In the genomic region with DNA sequence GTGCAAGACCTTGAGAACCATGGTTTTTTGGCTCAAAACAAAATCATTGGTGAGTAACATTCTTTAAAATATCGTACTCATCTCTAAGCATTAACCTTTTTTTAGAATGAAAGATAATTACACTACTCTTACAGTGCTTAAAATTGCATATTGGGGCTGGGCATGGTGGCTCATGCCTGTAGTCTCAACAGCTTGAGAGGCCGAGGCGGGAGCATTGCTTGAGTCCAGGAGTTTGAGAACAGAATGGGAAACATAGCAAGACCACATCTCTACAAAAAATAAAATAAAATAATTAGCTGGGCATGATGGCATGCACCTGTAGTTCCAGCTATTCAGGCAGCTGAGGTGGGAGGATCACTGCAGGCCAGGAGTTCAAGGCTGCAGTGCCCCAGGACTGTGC, we compare ENCODE assay signal across 1 cellular context.
TF ChIP-seq lines count a peak whose summit lies in the region.

No MANE protein-coding gene starts in this region.

TF ChIP-seq in IMR-90, 13 proteins besides CTCF, POLR2A, EP300 and RAD21:
- TF ChIP-seq, protein P1, sequence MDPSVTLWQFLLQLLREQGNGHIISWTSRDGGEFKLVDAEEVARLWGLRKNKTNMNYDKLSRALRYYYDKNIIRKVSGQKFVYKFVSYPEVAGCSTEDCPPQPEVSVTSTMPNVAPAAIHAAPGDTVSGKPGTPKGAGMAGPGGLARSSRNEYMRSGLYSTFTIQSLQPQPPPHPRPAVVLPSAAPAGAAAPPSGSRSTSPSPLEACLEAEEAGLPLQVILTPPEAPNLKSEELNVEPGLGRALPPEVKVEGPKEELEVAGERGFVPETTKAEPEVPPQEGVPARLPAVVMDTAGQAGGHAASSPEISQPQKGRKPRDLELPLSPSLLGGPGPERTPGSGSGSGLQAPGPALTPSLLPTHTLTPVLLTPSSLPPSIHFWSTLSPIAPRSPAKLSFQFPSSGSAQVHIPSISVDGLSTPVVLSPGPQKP (IDR thresholded peaks at IDR 0.05; ENCODE audit: borderline replicate concordance, low read depth, low read length) = no peak
- TF ChIP-seq MAZ (IDR thresholded peaks at IDR 0.05; ENCODE audit: borderline replicate concordance, low read depth, low read length) = no peak
- no peak for TF ChIP-seq RFX5 (IDR thresholded peaks at IDR 0.05; ENCODE audit: low read depth, low read length)
- TF ChIP-seq RCOR1 (IDR thresholded peaks at IDR 0.05; ENCODE audit: insufficient replicate concordance, low read length) = no peak
- no peak for TF ChIP-seq MXI1 (IDR thresholded peaks at IDR 0.05; ENCODE audit: borderline replicate concordance, low read depth, low read length)
- TF ChIP-seq BHLHE40 (IDR thresholded peaks at IDR 0.05; ENCODE audit: low read depth, low read length) = no peak
- no peak for TF ChIP-seq FOS (IDR thresholded peaks at IDR 0.05; ENCODE audit: low read depth, low read length)
- TF ChIP-seq NFE2L2 (IDR thresholded peaks at IDR 0.05; ENCODE audit: low read depth, low read length) = no peak
- no peak for TF ChIP-seq MAFK (IDR thresholded peaks at IDR 0.05; ENCODE audit: low read depth, low read length)
- TF ChIP-seq, protein P2, sequence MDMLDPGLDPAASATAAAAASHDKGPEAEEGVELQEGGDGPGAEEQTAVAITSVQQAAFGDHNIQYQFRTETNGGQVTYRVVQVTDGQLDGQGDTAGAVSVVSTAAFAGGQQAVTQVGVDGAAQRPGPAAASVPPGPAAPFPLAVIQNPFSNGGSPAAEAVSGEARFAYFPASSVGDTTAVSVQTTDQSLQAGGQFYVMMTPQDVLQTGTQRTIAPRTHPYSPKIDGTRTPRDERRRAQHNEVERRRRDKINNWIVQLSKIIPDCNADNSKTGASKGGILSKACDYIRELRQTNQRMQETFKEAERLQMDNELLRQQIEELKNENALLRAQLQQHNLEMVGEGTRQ (IDR thresholded peaks at IDR 0.05; ENCODE audit: low read depth, low read length) = no peak
- TF ChIP-seq CEBPB (IDR thresholded peaks at IDR 0.05; ENCODE audit: low read depth, low read length) = no peak
- TF ChIP-seq CHD1 (IDR thresholded peaks at IDR 0.05; ENCODE audit: low read depth, low read length) = no peak
- TF ChIP-seq SMC3 (IDR thresholded peaks at IDR 0.05; ENCODE audit: low read depth, low read length) = no peak
